ENCODE assay signal across 25 cellular contexts in genomic region chr9:117013596-117013995, GRCh38.
"Had no signal": no experiment of that assay in that cellular context is flagged by ENCODE, and none has a peak within 500 bp of the region (broad histone marks: within the 10 kb centered on the region; RNA-seq: fewer than 3 reads in every experiment).

No MANE protein-coding gene starts in this region.

- H3K9me3 Mint-ChIP-seq: type B pancreatic cell had no signal

- H3K27ac ChIP-seq: left lung, lower lobe of right lung, ovary, spleen, suprapubic skin, thoracic aorta, tibial artery, uterus had no signal

- H3K27ac Mint-ChIP-seq: immature natural killer cell; naive thymus-derived CD4-positive, alpha-beta T cell; natural killer cell treated with Interleukin-12 subunit alpha and Interleukin-12 subunit beta and Interleukin-15 and Interleukin-18, amount 100 ng/mL, for 72 hours; progenitor cell of endocrine pancreas; stimulated activated effector memory CD8-positive, alpha-beta T cell treated with anti-CD3 and anti-CD28 coated beads, Interleukin-12 subunit alpha, Interleukin-12 subunit beta, amount 100 ng/mL, for 72 hours; stimulated activated naive CD8-positive, alpha-beta T cell treated with anti-CD3 and anti-CD28 coated beads, Interleukin-15, Interleukin-2, amounts not matched to agents 100 ng/mL and 50 ng/mL, for 24 hours; type B pancreatic cell had no signal

- H3K27me3 ChIP-seq: left lung, ovary, spleen, suprapubic skin, tibial artery, uterus had no signal

- H3K4me1 Mint-ChIP-seq: immature natural killer cell; naive thymus-derived CD4-positive, alpha-beta T cell; stimulated activated effector memory CD8-positive, alpha-beta T cell treated with anti-CD3 and anti-CD28 coated beads, Interleukin-12 subunit alpha, Interleukin-12 subunit beta, amount 100 ng/mL, for 72 hours had no signal

- H3K36me3 Mint-ChIP-seq: immature natural killer cell; naive thymus-derived CD4-positive, alpha-beta T cell; natural killer cell treated with Interleukin-12 subunit alpha and Interleukin-12 subunit beta and Interleukin-15 and Interleukin-18, amount 100 ng/mL, for 72 hours; stimulated activated effector memory CD8-positive, alpha-beta T cell treated with anti-CD3 and anti-CD28 coated beads, Interleukin-12 subunit alpha, Interleukin-12 subunit beta, amount 100 ng/mL, for 72 hours; type B pancreatic cell had no signal

- H3K9me3 ChIP-seq: lower lobe of right lung, ovary, spleen, suprapubic skin, thoracic aorta, tibial artery, uterus had no signal

- H3K4me3 ChIP-seq: left lung, lower lobe of right lung, ovary, spleen, suprapubic skin, thoracic aorta, tibial artery, uterus had no signal

- H3K27me3 Mint-ChIP-seq: natural killer cell treated with Interleukin-12 subunit alpha and Interleukin-12 subunit beta and Interleukin-15 and Interleukin-18, amount 100 ng/mL, for 72 hours; progenitor cell of endocrine pancreas; stimulated activated naive CD8-positive, alpha-beta T cell treated with anti-CD3 and anti-CD28 coated beads, Interleukin-15, Interleukin-2, amounts not matched to agents 100 ng/mL and 50 ng/mL, for 24 hours; type B pancreatic cell had no signal

- H3K4me1 ChIP-seq: left lung, lower lobe of right lung, spleen, suprapubic skin, tibial artery, uterus had no signal

- ATAC-seq: left colon; left lung; lower lobe of right lung; naive thymus-derived CD4-positive, alpha-beta T cell; natural killer cell treated with Interleukin-12 subunit alpha and Interleukin-12 subunit beta and Interleukin-15 and Interleukin-18, amount 100 ng/mL, for 72 hours; right cardiac atrium; sciatic nerve; stimulated activated effector memory CD8-positive, alpha-beta T cell treated with anti-CD3 and anti-CD28 coated beads, Interleukin-12 subunit alpha, Interleukin-12 subunit beta, amount 100 ng/mL, for 72 hours had no signal

- H3K4me3 Mint-ChIP-seq: immature natural killer cell; naive thymus-derived CD4-positive, alpha-beta T cell; natural killer cell treated with Interleukin-12 subunit alpha and Interleukin-12 subunit beta and Interleukin-15 and Interleukin-18, amount 100 ng/mL, for 72 hours; stimulated activated effector memory CD8-positive, alpha-beta T cell treated with anti-CD3 and anti-CD28 coated beads, Interleukin-12 subunit alpha, Interleukin-12 subunit beta, amount 100 ng/mL, for 72 hours; stimulated activated naive CD8-positive, alpha-beta T cell treated with anti-CD3 and anti-CD28 coated beads, Interleukin-15, Interleukin-2, amounts not matched to agents 100 ng/mL and 50 ng/mL, for 24 hours; type B pancreatic cell had no signal

- H3K36me3 ChIP-seq: left lung, lower lobe of right lung, ovary, spleen, suprapubic skin, thoracic aorta, tibial artery, uterus had no signal

- DNase-seq: hypothalamus; immature natural killer cell; kidney; left colon; left lung; lower lobe of right lung; mammary epithelial cell; mesenchymal stem cell; naive thymus-derived CD4-positive, alpha-beta T cell; ovary; right cardiac atrium; small intestine; spleen; stimulated activated CD4-positive, alpha-beta T cell treated with anti-CD3 and anti-CD28 coated beads, Interleukin-4, amount 100 ng/mL, for 24 hours; stimulated activated naive CD4-positive, alpha-beta T cell; tibial artery; uterus had no signal
